ENCODE assay signal across 18 cellular contexts in the genomic region with DNA sequence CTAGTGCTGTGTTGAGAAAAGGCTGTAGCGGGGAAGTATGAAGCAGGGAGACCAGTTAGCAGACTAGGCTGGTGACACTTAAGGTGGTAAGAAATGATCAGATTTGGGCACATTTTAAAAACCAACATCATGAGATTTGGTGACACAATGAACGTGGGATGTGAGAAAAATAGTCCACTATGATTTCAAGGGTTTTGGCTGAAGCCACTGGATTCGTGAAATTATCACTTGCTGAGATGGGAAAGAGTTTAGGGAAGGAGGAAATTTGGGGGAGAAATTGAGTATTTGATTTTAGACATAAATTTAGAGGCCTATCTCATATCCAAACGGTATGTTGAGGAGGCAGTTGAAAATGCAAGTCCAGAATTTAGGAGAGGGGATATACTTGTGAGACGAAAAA. TPM values are rescaled to one million over a fixed set of nuclear protein-coding genes. Genes with fewer than 3 reads are reported as not detected.
DNase-seq lines count a peak whose midpoint lies in the region; ATAC-seq and TF ChIP-seq lines count a peak whose summit lies in the region.
"Had no signal": no experiment of that assay in that cellular context is flagged by ENCODE, and none has a peak within 500 bp of the region (broad histone marks: within the 10 kb centered on the region; RNA-seq: fewer than 3 reads in every experiment).

No MANE protein-coding gene starts in this region.

- H3K36me3 ChIP-seq in Caco-2 (ENCODE audit: control insufficient read depth, insufficient read depth, low read length): peaks cover 5% of the 10 kb centered on the region
- peaks cover 89% of the 10 kb centered on the region for H3K36me3 ChIP-seq in WERI-Rb-1

- no peak overlapping the region for H3K4me3 ChIP-seq in Caco-2 (ENCODE audit: low read depth, low read length)
- no peak overlapping the region for H3K4me3 ChIP-seq in WERI-Rb-1 (ENCODE audit: low read depth, low read length)
- H3K4me3 ChIP-seq: Peyer's patch had no signal

- ATAC-seq in T-helper 17 cell: no peak

- H3K27me3 Mint-ChIP-seq in Caco-2 (ENCODE audit: insufficient read depth, unreplicated experiment): no peaks in the 10 kb centered on the region
- H3K27me3 Mint-ChIP-seq in T-helper 17 cell: no peaks in the 10 kb centered on the region
- H3K27me3 Mint-ChIP-seq in osteocyte (ENCODE audit: unreplicated experiment): no peaks in the 10 kb centered on the region
- H3K27me3 Mint-ChIP-seq: CD4-positive, CD25-positive, alpha-beta regulatory T cell had no signal

- CTCF ChIA-PET in Caco-2 (lab: Charles Lee): no interaction called here

- H3K27ac ChIP-seq in WERI-Rb-1: no peak overlapping the region
- H3K27ac ChIP-seq: Peyer's patch had no signal

- H3K4me3 Mint-ChIP-seq in Caco-2 (ENCODE audit: unreplicated experiment) (no peak overlapping the region), T-helper 17 cell (no peak overlapping the region), osteocyte (ENCODE audit: unreplicated experiment) (no peak overlapping the region)
- H3K4me3 Mint-ChIP-seq: CD4-positive, CD25-positive, alpha-beta regulatory T cell had no signal

- H3K27ac Mint-ChIP-seq in Caco-2 (ENCODE audit: unreplicated experiment) (peak overlapping the region; percentile 10), T-helper 17 cell (peak overlapping the region; percentile 76), osteocyte (ENCODE audit: unreplicated experiment) (peak overlapping the region; percentile 15)

- POLR2A ChIA-PET in Caco-2 (lab: Charles Lee): no interaction called here

- no peak for DNase-seq in Caco-2
- DNase-seq in T-helper 17 cell: no peak
- peak; percentile 73 for DNase-seq in inferior parietal cortex (ENCODE audit: extremely low spot score)
- DNase-seq in osteocyte (ENCODE audit: extremely low spot score, unreplicated experiment): no peak
- no peak for DNase-seq in stimulated activated CD4-positive, alpha-beta T cell treated with anti-CD3 and anti-CD28 coated beads, Interleukin-12 subunit alpha, Interleukin-12 subunit beta, amount 100 ng/mL, for 4 hours
- DNase-seq in NOMO-1 treated with dmso at 0.1 percent for 144 hours (lab: John Stamatoyannopoulos, UW; ENCODE audit: unreplicated experiment): no peak
- DNase-seq in WERI-Rb-1: no peak
- DNase-seq in NCI-H2227 (lab: John Stamatoyannopoulos, UW; ENCODE audit: unreplicated experiment): no peak
- DNase-seq: CD4-positive, CD25-positive, alpha-beta regulatory T cell; DMS79 treated with DMSO at 0.1 percent for 48 hours; MM.1S; NCI-H1048; NCI-H1436; NCI-H187 treated with DMSO at 0.1 percent for 48 hours; NCI-H2227 treated with DMSO at 0.1 percent for 48 hours; NCI-H510A; NK-92 treated with Interleukin-12 subunit alpha and Interleukin-12 subunit beta, amount 100 ng/mL, for 24 hours; Peyer's patch had no signal

- H3K4me1 Mint-ChIP-seq in Caco-2 (ENCODE audit: low read depth, unreplicated experiment) (peaks cover 30% of the 10 kb centered on the region), T-helper 17 cell (peaks cover 3% of the 10 kb centered on the region), osteocyte (ENCODE audit: unreplicated experiment) (no peaks in the 10 kb centered on the region)

- H3K9me3 Mint-ChIP-seq in Caco-2 (ENCODE audit: unreplicated experiment): no peaks in the 10 kb centered on the region
- H3K9me3 Mint-ChIP-seq in osteocyte (ENCODE audit: unreplicated experiment): no peaks in the 10 kb centered on the region
- H3K9me3 Mint-ChIP-seq: CD4-positive, CD25-positive, alpha-beta regulatory T cell had no signal

- H3K36me3 Mint-ChIP-seq in Caco-2 (ENCODE audit: insufficient read depth, unreplicated experiment) (peaks cover 89% of the 10 kb centered on the region), T-helper 17 cell (ENCODE audit: low read depth) (peaks cover 13% of the 10 kb centered on the region), osteocyte (ENCODE audit: unreplicated experiment) (peaks cover 51% of the 10 kb centered on the region)

- no TSS peak for BruUV-seq in Caco-2 (replicated peaks; lab: Mats Ljungman, UMichigan)

- intact Hi-C loops in Caco-2 (cut with micrococcal nuclease; ENCODE audit: unreplicated experiment): no loop called here

- TF ChIP-seq CTCF in Caco-2 (IDR thresholded peaks at IDR 0.05; ENCODE audit: insufficient read depth in 1 of 2, low read depth in 1 of 2, low read length in 1 of 2, severe bottlenecking in 1 of 2, unreplicated experiment in 1 of 2): no peak
- TF ChIP-seq CTCF in osteocyte (IDR thresholded peaks at IDR 0.05): no peak
- TF ChIP-seq CTCF in WERI-Rb-1 (IDR thresholded peaks at IDR 0.05; ENCODE audit: low read depth, low read length): no peak

- H3K27me3 ChIP-seq in Caco-2 (replicated peaks; ENCODE audit: control insufficient read depth, insufficient read depth, low read length) (no peaks in the 10 kb centered on the region), WERI-Rb-1 (ENCODE audit: insufficient read depth, low read depth, severe bottlenecking) (no peaks in the 10 kb centered on the region)
- H3K27me3 ChIP-seq: Peyer's patch had no signal

- H3K9me3 ChIP-seq in Caco-2: no peaks in the 10 kb centered on the region
- H3K9me3 ChIP-seq in T-helper 17 cell (ENCODE audit: control insufficient read depth, low read length, poor library complexity, severe bottlenecking): no peaks in the 10 kb centered on the region
- no peaks in the 10 kb centered on the region for H3K9me3 ChIP-seq in WERI-Rb-1 (ENCODE audit: severe bottlenecking)
- H3K9me3 ChIP-seq: Peyer's patch had no signal

- H3K4me1 ChIP-seq in Caco-2: peaks cover 16% of the 10 kb centered on the region
- H3K4me1 ChIP-seq: Peyer's patch had no signal

RNA-seq across cellular contexts. Expression of gene SKP2, which starts 23.1 kb away (rescaled TPM):
- 192 and 230 TPM in 2 replicates for total RNA-seq in Caco-2 (2022)
- total RNA-seq in T-helper 17 cell: 10 to 100 TPM; 10.4 to 10.8 TPM
- total RNA-seq in osteocyte: 28.4 and 28.9 TPM in 2 replicates

RNA-seq across cellular contexts. Expression of gene LMBRD2, which starts 23.4 kb away (rescaled TPM):
- total RNA-seq in Caco-2 (2022) (11.5 and 15.2 TPM in 2 replicates), T-helper 17 cell (10 to 100 TPM in 1 of 2 donors, 1 to 10 TPM in 1; 5.9 to 10.7 TPM), osteocyte (8.2 and 9.9 TPM in 2 replicates)

Comparison
In these comparisons a context has a peak if more than half of its experiments do, and no peak if none do; other contexts are left out.
1. H3K27ac Mint-ChIP-seq: peak in every context shown above with its lines; median percentile 76 in T-helper 17 cell; 15 in osteocyte; 10 in Caco-2.